25 cellular contexts compared by ENCODE assay signal in the genomic region with DNA sequence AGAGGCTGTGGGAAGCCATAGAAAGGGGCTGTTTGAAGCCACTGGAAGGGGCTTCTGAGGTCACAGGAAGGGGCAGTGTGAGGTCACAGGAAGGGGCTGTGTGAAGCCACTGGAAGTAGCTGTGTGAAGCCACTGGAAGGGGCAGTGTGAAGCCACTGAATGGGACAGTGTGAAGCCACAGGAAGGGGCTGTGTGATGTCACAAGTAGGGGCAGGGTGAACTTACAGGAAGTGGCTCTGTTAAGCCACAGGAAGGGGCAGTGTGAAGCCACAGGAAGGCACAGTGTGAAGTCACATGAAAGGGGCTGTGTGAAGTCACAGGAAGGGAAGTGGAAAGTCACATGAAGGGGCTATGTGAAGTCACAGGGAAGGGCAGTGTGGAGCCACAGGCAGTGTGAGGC. TPM values are rescaled to one million over a fixed set of nuclear protein-coding genes. Genes with fewer than 3 reads are reported as not detected.
"Had no signal": no experiment of that assay in that cellular context is flagged by ENCODE, and none has a peak within 500 bp of the region (broad histone marks: within the 10 kb centered on the region; RNA-seq: fewer than 3 reads in every experiment).

No MANE protein-coding gene starts in this region.

- H3K27me3 ChIP-seq: foreskin keratinocyte, right atrium auricular region, suprapubic skin, thyroid gland, uterus had no signal

- H3K27ac Mint-ChIP-seq: endodermal cell; stimulated activated effector memory CD8-positive, alpha-beta T cell treated with anti-CD3 and anti-CD28 coated beads, Interleukin-12 subunit alpha, Interleukin-12 subunit beta, amount 100 ng/mL, for 72 hours; type B pancreatic cell had no signal

- H3K27me3 Mint-ChIP-seq: type B pancreatic cell had no signal

- H3K27ac ChIP-seq: foreskin keratinocyte, left ventricle myocardium inferior, right atrium auricular region, suprapubic skin, thyroid gland, uterus had no signal

- H3K36me3 ChIP-seq: left ventricle myocardium inferior, right atrium auricular region, suprapubic skin, thyroid gland, uterus had no signal

- DNase-seq: dermis blood vessel endothelial cell; endodermal cell; erythroblast; foreskin keratinocyte; kidney; left cardiac atrium; left ventricle myocardium inferior; mesenchymal stem cell; midbrain; small intestine; stimulated activated CD4-positive, alpha-beta T cell treated with anti-CD3 and anti-CD28 coated beads, Interleukin-12 subunit alpha, Interleukin-12 subunit beta, amount 100 ng/mL, for 4 hours; stimulated activated CD4-positive, alpha-beta T cell treated with anti-CD3 and anti-CD28 coated beads, Interleukin-2, amount 100 ng/mL, for 48 hours; stimulated activated CD8-positive, alpha-beta memory T cell treated with anti-CD3 and anti-CD28 coated beads, Interleukin-4, amount 100 ng/mL, for 48 hours; stimulated activated naive CD8-positive, alpha-beta T cell treated with anti-CD3 and anti-CD28 coated beads, Interleukin-15, Interleukin-2, amounts not matched to agents 100 U/mL and 50 U/mL, for 24 hours; thyroid gland; uterus had no signal

- H3K36me3 Mint-ChIP-seq: stimulated activated effector memory CD8-positive, alpha-beta T cell treated with anti-CD3 and anti-CD28 coated beads, Interleukin-12 subunit alpha, Interleukin-12 subunit beta, amount 100 ng/mL, for 72 hours; type B pancreatic cell had no signal

- H3K4me3 Mint-ChIP-seq: endodermal cell; stimulated activated effector memory CD8-positive, alpha-beta T cell treated with anti-CD3 and anti-CD28 coated beads, Interleukin-12 subunit alpha, Interleukin-12 subunit beta, amount 100 ng/mL, for 72 hours; type B pancreatic cell had no signal

- H3K9me3 ChIP-seq: left ventricle myocardium inferior, right atrium auricular region, suprapubic skin, thyroid gland, uterus had no signal

- H3K4me1 ChIP-seq: foreskin keratinocyte, left ventricle myocardium inferior, right atrium auricular region, suprapubic skin, uterus had no signal

- FAIRE-seq: colon, endothelial cell of umbilical vein, kidney, small intestine had no signal

- ATAC-seq: foreskin keratinocyte; left cardiac atrium; stimulated activated effector memory CD8-positive, alpha-beta T cell treated with anti-CD3 and anti-CD28 coated beads, Interleukin-12 subunit alpha, Interleukin-12 subunit beta, amount 100 ng/mL, for 72 hours; stimulated activated naive CD8-positive, alpha-beta T cell treated with anti-CD3 and anti-CD28 coated beads, Interleukin-15, Interleukin-2, amounts not matched to agents 100 U/mL and 50 U/mL, for 24 hours had no signal

- H3K9me3 Mint-ChIP-seq: endodermal cell; stimulated activated effector memory CD8-positive, alpha-beta T cell treated with anti-CD3 and anti-CD28 coated beads, Interleukin-12 subunit alpha, Interleukin-12 subunit beta, amount 100 ng/mL, for 72 hours; type B pancreatic cell had no signal

- H3K4me1 Mint-ChIP-seq: stimulated activated effector memory CD8-positive, alpha-beta T cell treated with anti-CD3 and anti-CD28 coated beads, Interleukin-12 subunit alpha, Interleukin-12 subunit beta, amount 100 ng/mL, for 72 hours had no signal

- H3K4me3 ChIP-seq: left ventricle myocardium inferior, lung, right atrium auricular region, suprapubic skin, thyroid gland, uterus had no signal

RNA-seq across cellular contexts. Expression of gene GASK1A, which starts 33.1 kb away (rescaled TPM):
- total RNA-seq: dermis blood vessel endothelial cell, endothelial cell of umbilical vein, osteocyte had no signal
- polyA plus RNA-seq: neural cell had no signal
